Comparison of ENCODE assay signal across 22 cellular contexts in the genomic region with DNA sequence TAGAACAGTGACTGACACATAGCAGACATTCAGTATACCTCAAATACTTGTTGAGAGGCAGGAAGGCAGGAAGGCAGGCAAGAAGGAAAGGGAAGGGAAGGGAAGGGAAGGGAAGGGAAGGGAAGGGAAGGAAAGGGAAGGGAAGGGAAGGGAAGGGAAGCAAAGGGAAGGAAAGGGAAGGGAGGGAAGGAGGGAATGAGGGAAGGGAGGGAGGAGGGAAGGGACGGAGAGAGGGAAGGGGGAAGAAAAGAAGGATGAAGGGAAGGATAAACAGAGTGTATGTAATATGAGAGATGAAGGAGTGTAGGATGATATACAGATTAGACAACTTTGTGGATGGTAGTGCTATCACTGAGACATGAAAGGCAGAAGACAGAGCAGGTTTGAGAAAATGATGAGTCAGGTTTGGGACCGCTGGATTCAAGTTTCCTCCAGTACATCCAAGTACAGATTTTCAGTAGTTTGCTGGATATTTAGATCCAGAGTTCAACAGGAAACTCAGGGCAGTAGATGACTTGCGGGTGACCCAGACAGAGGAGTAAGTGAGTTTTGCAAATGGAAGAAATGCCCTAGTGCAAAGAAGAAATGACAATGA.
DNase-seq lines count a peak whose midpoint lies in the region; ATAC-seq, FAIRE-seq and TF ChIP-seq lines count a peak whose summit lies in the region.
"Had no signal": no experiment of that assay in that cellular context is flagged by ENCODE, and none has a peak within 500 bp of the region (broad histone marks: within the 10 kb centered on the region; RNA-seq: fewer than 3 reads in every experiment).

No MANE protein-coding gene starts in this region.

- TF ChIP-seq RAD21 in A549 (conservative IDR thresholded peaks at IDR 0.05 in 1 of 2, IDR thresholded peaks at IDR 0.05 in 1 of 2): no peak
- TF ChIP-seq RAD21 in K562 (CRISPR knock-in tag; conservative IDR thresholded peaks at IDR 0.05 in 1 of 2, IDR thresholded peaks at IDR 0.05 in 1 of 2): no peak

- no peak overlapping the region for H3K9ac ChIP-seq in K562 (ENCODE audit: insufficient read depth in 1 of 2, low read depth in 2 of 2, low read length in 2 of 2)
- H3K9ac ChIP-seq: BLaER1 treated with 17β-estradiol and CSF1 and Interleukin-3, amounts not matched to agents 10 nM and 100 nM had no signal

- POLR2A ChIA-PET in A549 (lab: Yijun Ruan, JAX): no interaction called here
- POLR2A ChIA-PET in HEK293 (lab: Yijun Ruan, JAX): no interaction called here
- POLR2A ChIA-PET in K562 (lab: Yijun Ruan, JAX): no interaction called here

- TF ChIP-seq POLR2A in A549 (IDR thresholded peaks at IDR 0.05; ENCODE audit: low read length): no peak
- no peak for TF ChIP-seq POLR2A in K562 (conservative IDR thresholded peaks at IDR 0.05)
- no peak for TF ChIP-seq POLR2A in esophagus muscularis mucosa (IDR thresholded peaks at IDR 0.05; ENCODE audit: low read depth)
- no peak for TF ChIP-seq POLR2A in GM12891 (IDR thresholded peaks at IDR 0.05; ENCODE audit: low read depth, low read length)
- TF ChIP-seq POLR2A in suprapubic skin (IDR thresholded peaks at IDR 0.05): no peak

- H3K27me3 ChIP-seq in K562 (ENCODE audit: control insufficient read depth in 2 of 2, insufficient read depth in 2 of 2, low read length in 2 of 2): no peaks in the 10 kb centered on the region
- H3K27me3 ChIP-seq in esophagus muscularis mucosa: peaks cover 0 to 17% (median 0%) of the 10 kb centered on the region in 4 donors
- no peaks in the 10 kb centered on the region for H3K27me3 ChIP-seq in suprapubic skin
- H3K27me3 ChIP-seq: BLaER1 treated with 17β-estradiol and CSF1 and Interleukin-3, amounts not matched to agents 10 nM and 100 nM had no signal

- H3K36me3 ChIP-seq in HEK293 (ENCODE audit: control insufficient read depth in 2 of 2, insufficient read depth in 1 of 2, low read length in 2 of 2) (no peaks in the 10 kb centered on the region), K562 (ENCODE audit: control insufficient read depth, insufficient read depth, low read length) (no peaks in the 10 kb centered on the region), esophagus muscularis mucosa (no peaks in the 10 kb centered on the region), suprapubic skin (no peaks in the 10 kb centered on the region)
- H3K36me3 ChIP-seq: BLaER1 treated with 17β-estradiol and CSF1 and Interleukin-3, amounts not matched to agents 10 nM and 100 nM had no signal

- no peak overlapping the region for H3K4me2 ChIP-seq in A549
- no peak overlapping the region for H3K4me2 ChIP-seq in K562 (ENCODE audit: insufficient read depth, low read length)
- H3K4me2 ChIP-seq: BLaER1 treated with 17β-estradiol and CSF1 and Interleukin-3, amounts not matched to agents 10 nM and 100 nM had no signal

- no peak overlapping the region for H3K4me3 ChIP-seq in A549
- no peak overlapping the region for H3K4me3 ChIP-seq in HEK293 (ENCODE audit: low read depth, low read length)
- H3K4me3 ChIP-seq in K562: no peak overlapping the region
- no peak overlapping the region for H3K4me3 ChIP-seq in esophagus muscularis mucosa
- no peak overlapping the region for H3K4me3 ChIP-seq in suprapubic skin
- H3K4me3 ChIP-seq: BLaER1 treated with 17β-estradiol and CSF1 and Interleukin-3, amounts not matched to agents 10 nM and 100 nM had no signal

- H3K4me1 ChIP-seq in A549: no peaks in the 10 kb centered on the region
- H3K4me1 ChIP-seq in HEK293 (ENCODE audit: control insufficient read depth, insufficient read depth, low read length): no peaks in the 10 kb centered on the region
- no peaks in the 10 kb centered on the region for H3K4me1 ChIP-seq in K562 (replicated peaks in 1 of 2; ENCODE audit: control insufficient read depth in 2 of 2, insufficient read depth in 2 of 2, low read length in 2 of 2)
- H3K4me1 ChIP-seq in esophagus muscularis mucosa: no peaks in the 10 kb centered on the region
- H3K4me1 ChIP-seq in suprapubic skin: no peaks in the 10 kb centered on the region
- H3K4me1 ChIP-seq: Caco-2 had no signal

- no peak overlapping the region for H3K27ac ChIP-seq in A549
- H3K27ac ChIP-seq in HEK293 (ENCODE audit: extremely low read depth, low read depth, low read length): no peak overlapping the region
- H3K27ac ChIP-seq in K562 (ENCODE audit: extremely low read depth, low read depth, low read length): no peak overlapping the region
- H3K27ac ChIP-seq in esophagus muscularis mucosa (replicated peaks in 1 of 4): no peak overlapping the region
- H3K27ac ChIP-seq in suprapubic skin: no peak overlapping the region
- H3K27ac ChIP-seq: BLaER1 treated with 17β-estradiol and CSF1 and Interleukin-3, amounts not matched to agents 10 nM and 100 nM; C4-2B had no signal

- FAIRE-seq in A549 (lab: Jason Lieb, UNC) (no peak), K562 (lab: Jason Lieb, UNC) (no peak), GM12891 (lab: Jason Lieb, UNC) (no peak)
- FAIRE-seq: A204.1, D721Med, G401.6, GM12892, GM18507 had no signal

- H3K79me2 ChIP-seq in K562 (ENCODE audit: control insufficient read depth, insufficient read depth, low read length): no peaks in the 10 kb centered on the region

- no peak for TF ChIP-seq EP300 in A549 (IDR thresholded peaks at IDR 0.05)
- no peak for TF ChIP-seq EP300 in K562 (IDR thresholded peaks at IDR 0.05; ENCODE audit: low read length)
- no peak for TF ChIP-seq EP300 in esophagus muscularis mucosa (IDR thresholded peaks at IDR 0.05)
- TF ChIP-seq EP300 in suprapubic skin (IDR thresholded peaks at IDR 0.05): no peak

- no peak for DNase-seq in A549 (ENCODE audit: low read depth in 1 of 2, low spot score in 1 of 2)
- DNase-seq in K562 (ENCODE audit: extremely low read depth in 1 of 4, low spot score in 3 of 4): no peak
- peak; percentile 29 for DNase-seq in esophagus muscularis mucosa (ENCODE audit: extremely low spot score)
- DNase-seq in GM12891 (ENCODE audit: insufficient read length, low spot score): no peak
- no peak for DNase-seq in suprapubic skin (ENCODE audit: low spot score in 2 of 2)
- DNase-seq: 8988T; AML-193; Caco-2; Calu3; CD4-positive, alpha-beta T cell; CD8-positive, alpha-beta T cell; DMS79 treated with DMSO at 0.1 percent for 48 hours; GF-D8 had no signal

- H2AFZ ChIP-seq in K562 (ENCODE audit: low read depth, low read length): no peak overlapping the region

- WGBS in A549 (ENCODE audit: missing lambda C conversion rate): 54% methylated on average over 3 of the region's 3 CpGs
- WGBS in K562 (ENCODE audit: insufficient coverage, low coverage, missing lambda C conversion rate): 0% methylated on average over 2 of the region's 3 CpGs
- 73% methylated on average over 3 of the region's 3 CpGs for WGBS in esophagus muscularis mucosa
- 86% methylated on average over 3 of the region's 3 CpGs for WGBS in suprapubic skin

- no peaks in the 10 kb centered on the region for H3K9me1 ChIP-seq in K562 (ENCODE audit: control insufficient read depth, insufficient read depth, low read length)

- H3K9me3 ChIP-seq in A549 (0 out of 3 replicates have a peak, but pooled peaks cover 2% of the 10 kb centered on the region), HEK293 (ENCODE audit: control insufficient read depth, insufficient read depth, low read depth, low read length) (no peaks in the 10 kb centered on the region), K562 (replicated peaks; ENCODE audit: control insufficient read depth, insufficient read depth, low read depth, low read length) (no peaks in the 10 kb centered on the region), esophagus muscularis mucosa (peaks cover 0 to 11% (median 4%) of the 10 kb centered on the region in 4 donors), suprapubic skin (no peaks in the 10 kb centered on the region)
- H3K9me3 ChIP-seq: Caco-2 had no signal

- BruUV-seq in K562 (replicated peaks; lab: Mats Ljungman, UMichigan): no TSS peak

- CTCF ChIA-PET in A549 (lab: Yijun Ruan, JAX) (no interaction called here), HEK293 (lab: Yijun Ruan, JAX) (no interaction called here), K562 (lab: Yijun Ruan, JAX; ENCODE audit: low intra/inter-chr PET ratio) (no interaction called here)

- no peak for ATAC-seq in A549
- no peak for ATAC-seq in K562
- ATAC-seq in GM21825 (IDR thresholded peaks at IDR 0.05; ENCODE audit: unreplicated experiment): no peak
- ATAC-seq: CD8-positive, alpha-beta T cell had no signal

- TF ChIP-seq CTCF in A549 (IDR thresholded peaks at IDR 0.05): no peak
- TF ChIP-seq CTCF in HEK293 (tag by site-specific recombination; IDR thresholded peaks at IDR 0.05): no peak
- TF ChIP-seq CTCF in K562 (IDR thresholded peaks at IDR 0.05 in 2 of 3, conservative IDR thresholded peaks at IDR 0.05 in 1 of 3; ENCODE audit: insufficient read depth in 2 of 3, low read depth in 1 of 3, low read length in 3 of 3): no peak
- no peak for TF ChIP-seq CTCF in esophagus muscularis mucosa (IDR thresholded peaks at IDR 0.05)
- TF ChIP-seq CTCF in suprapubic skin (IDR thresholded peaks at IDR 0.05): no peak

- no peaks in the 10 kb centered on the region for H4K20me1 ChIP-seq in K562 (replicated peaks; ENCODE audit: control insufficient read depth, insufficient read depth, low read length)
- H4K20me1 ChIP-seq: BLaER1 treated with 17β-estradiol and CSF1 and Interleukin-3, amounts not matched to agents 10 nM and 100 nM had no signal

- intact Hi-C loops in K562 (cut with micrococcal nuclease) (no loop called here), esophagus muscularis mucosa (cut with DNase I) (no loop called here)

- in situ Hi-C loops in K562 (cut with MboI): no loop called here

TF ChIP-seq in A549, 52 proteins besides CTCF, POLR2A, EP300 and RAD21:
- TF ChIP-seq MAFK (IDR thresholded peaks at IDR 0.05; ENCODE audit: partially characterized antibody) (peak; percentile 64), BHLHE40 (IDR thresholded peaks at IDR 0.05; ENCODE audit: low read depth, low read length) (no peak)

TF ChIP-seq in HEK293, 187 proteins besides CTCF, POLR2A, EP300 and RAD21:
- TF ChIP-seq ZNF544 (tag by site-specific recombination; IDR thresholded peaks at IDR 0.05) (no peak), ZNF366 (tag by site-specific recombination; conservative IDR thresholded peaks at IDR 0.05) (peak; percentile 69)
TF ChIP-seq in HEK293: peak in this region for 1.

TF ChIP-seq in K562, 482 proteins besides CTCF, POLR2A, EP300 and RAD21 (continues in another document):
- TF ChIP-seq ZNF316 (IDR thresholded peaks at IDR 0.05) (peak; percentile 84), CSDE1 (IDR thresholded peaks at IDR 0.05) (no peak), MAFG (tag; conservative IDR thresholded peaks at IDR 0.05) (peak; percentile 42), C11orf30 (IDR thresholded peaks at IDR 0.05; ENCODE audit: low read depth) (peak; percentile 71), CBFA2T3 (IDR thresholded peaks at IDR 0.05) (no peak), XRCC4 (IDR thresholded peaks at IDR 0.05; ENCODE audit: extremely low read depth, insufficient read depth, insufficient read length) (no peak)

TF ChIP-seq in GM12891, 5 proteins besides CTCF, POLR2A, EP300 and RAD21:
- TF ChIP-seq POU2F2 (IDR thresholded peaks at IDR 0.05; ENCODE audit: low read depth, low read length): no peak
- no peak for TF ChIP-seq SPI1 (IDR thresholded peaks at IDR 0.05; ENCODE audit: low read depth, low read length)
- no peak for TF ChIP-seq POLR2AphosphoS5 (IDR thresholded peaks at IDR 0.05; ENCODE audit: low read depth, low read length)
- TF ChIP-seq PAX5 (IDR thresholded peaks at IDR 0.05; ENCODE audit: insufficient read depth, low read length, severe bottlenecking): no peak
